In genomic region chr3:182917134-182917533, GRCh38 we compare ENCODE assay signal across 27 cellular contexts.
"Had no signal": no experiment of that assay in that cellular context is flagged by ENCODE, and none has a peak within 500 bp of the region (broad histone marks: within the 10 kb centered on the region; RNA-seq: fewer than 3 reads in every experiment).

No MANE protein-coding gene starts in this region.

- H3K9me3 ChIP-seq: ascending aorta, SJSA1, SK-N-SH had no signal

- H3K4me3 ChIP-seq: ascending aorta, SJSA1 had no signal

- H3K4me2 ChIP-seq: KMS-11, SK-N-SH had no signal

- H3K27me3 Mint-ChIP-seq: activated CD4-positive, alpha-beta T cell treated with anti-CD3 and anti-CD28 coated beads for 36 hours; activated CD4-positive, alpha-beta T cell treated with anti-CD3 and anti-CD28 coated beads, Interleukin-2, amount 10 ng/mL, durations not matched to agents 7 days and 5 days; activated naive CD4-positive, alpha-beta T cell treated with anti-CD3 and anti-CD28 coated beads, Interleukin-2, amount 50 U/mL, for 24 hours; activated naive CD8-positive, alpha-beta T cell treated with anti-CD3 and anti-CD28 coated beads, Interleukin-2, amount 10 ng/mL, durations not matched to agents 7 days and 5 days; activated T-cell treated with anti-CD3 and anti-CD28 coated beads, Interleukin-2, amount 50 U/mL, for 24 hours had no signal

- H3K4me1 ChIP-seq: ascending aorta, SJSA1 had no signal

- H3K27me3 ChIP-seq: ascending aorta, SJSA1 had no signal

- H3K9ac ChIP-seq: KMS-11, SK-N-SH had no signal

- H3K27ac ChIP-seq: ascending aorta, KMS-11, SJSA1 had no signal

- H3K36me3 Mint-ChIP-seq: WTC11 had no signal

- H3K9me3 Mint-ChIP-seq: activated CD4-positive, alpha-beta T cell treated with anti-CD3 and anti-CD28 coated beads, Interleukin-2, amount 10 ng/mL, durations not matched to agents 7 days and 5 days; activated naive CD4-positive, alpha-beta T cell treated with anti-CD3 and anti-CD28 coated beads, Interleukin-2, amount 50 U/mL, for 24 hours; activated T-cell treated with anti-CD3 and anti-CD28 coated beads, Interleukin-2, amount 50 U/mL, for 24 hours; activated T-helper 2 cell treated with anti-CD3 and anti-CD28 coated beads, Interferon-gamma antibody, Interleukin-2, Interleukin-4, amounts not matched to agents 10 μg/mL and 5 μg/mL and 100 μg/mL, durations not matched to agents 14 hours and 24 hours and 36 hours; T-helper 1 cell treated with Interleukin-12 subunit alpha and Interleukin-12 subunit beta and Interleukin-4 antibody, amounts not matched to agents 30 μg/mL and 1 μg/mL, for 36 hours; T-helper 2 cell treated with Interferon-gamma antibody and Interleukin-4, amounts not matched to agents 5 μg/mL and 100 μg/mL, for 36 hours; WTC11 had no signal

- H3K27ac Mint-ChIP-seq: activated CD4-positive, alpha-beta T cell treated with anti-CD3 and anti-CD28 coated beads for 36 hours; activated CD4-positive, alpha-beta T cell treated with anti-CD3 and anti-CD28 coated beads, Interleukin-2, amount 10 ng/mL, durations not matched to agents 7 days and 5 days; activated CD8-positive, alpha-beta T cell treated with anti-CD3 and anti-CD28 coated beads, Interleukin-2, amount 10 ng/mL, durations not matched to agents 7 days and 5 days; activated naive CD4-positive, alpha-beta T cell treated with anti-CD3 and anti-CD28 coated beads, Interleukin-2, amount 50 U/mL, for 24 hours; activated naive CD8-positive, alpha-beta T cell treated with anti-CD3 and anti-CD28 coated beads, Interleukin-2, amount 10 ng/mL, durations not matched to agents 7 days and 5 days; activated T-cell treated with anti-CD3 and anti-CD28 coated beads, Interleukin-2, amount 50 U/mL, for 24 hours; activated T-helper 2 cell treated with anti-CD3 and anti-CD28 coated beads, Interferon-gamma antibody, Interleukin-2, Interleukin-4, amounts not matched to agents 10 μg/mL and 5 μg/mL and 100 μg/mL, durations not matched to agents 14 hours and 24 hours and 36 hours; T-helper 1 cell treated with Interleukin-12 subunit alpha and Interleukin-12 subunit beta and Interleukin-4 antibody, amounts not matched to agents 30 μg/mL and 1 μg/mL, for 36 hours; T-helper 2 cell treated with Interferon-gamma antibody and Interleukin-4, amounts not matched to agents 5 μg/mL and 100 μg/mL, for 36 hours; WTC11 had no signal

- DNase-seq: activated CD4-positive, alpha-beta T cell treated with anti-CD3 and anti-CD28 coated beads for 36 hours; activated CD4-positive, alpha-beta T cell treated with anti-CD3 and anti-CD28 coated beads, Interleukin-2, amount 10 ng/mL, durations not matched to agents 7 days and 5 days; activated CD4-positive, alpha-beta T cell treated with anti-CD3 and anti-CD28 coated beads, Interleukin-2, amount 50 U/mL, for 48 hours; activated CD8-positive, alpha-beta T cell treated with anti-CD3 and anti-CD28 coated beads, Interleukin-2, amount 10 ng/mL, durations not matched to agents 7 days and 5 days; activated gamma-delta T cell; activated naive CD4-positive, alpha-beta T cell treated with Interleukin-2 at 50 U/mL for 16 hours; activated naive CD8-positive, alpha-beta T cell treated with anti-CD3 and anti-CD28 coated beads, Interleukin-2, amount 10 ng/mL, durations not matched to agents 7 days and 5 days; activated T-cell treated with anti-CD3 and anti-CD28 coated beads, Interleukin-2, amount 50 U/mL, for 24 hours; amygdala; NCI-H1092 treated with DMSO at 0.1 percent for 48 hours; NCI-H1417; NCI-H2029; NCI-H345; NCI-H524 treated with DMSO at 0.1 percent for 48 hours; NK-92 treated with Interleukin-12 subunit alpha and Interleukin-12 subunit beta, amount 100 ng/mL, for 24 hours; SHP77 treated with DMSO at 0.1 percent for 48 hours; SK-N-SH had no signal

- FAIRE-seq: TTC549 had no signal

- H3K4me3 Mint-ChIP-seq: activated CD4-positive, alpha-beta T cell treated with anti-CD3 and anti-CD28 coated beads for 36 hours; activated CD4-positive, alpha-beta T cell treated with anti-CD3 and anti-CD28 coated beads, Interleukin-2, amount 10 ng/mL, durations not matched to agents 7 days and 5 days; activated CD8-positive, alpha-beta T cell treated with anti-CD3 and anti-CD28 coated beads, Interleukin-2, amount 10 ng/mL, durations not matched to agents 7 days and 5 days; activated naive CD4-positive, alpha-beta T cell treated with anti-CD3 and anti-CD28 coated beads, Interleukin-2, amount 50 U/mL, for 24 hours; activated naive CD8-positive, alpha-beta T cell treated with anti-CD3 and anti-CD28 coated beads, Interleukin-2, amount 10 ng/mL, durations not matched to agents 7 days and 5 days; activated T-cell treated with anti-CD3 and anti-CD28 coated beads, Interleukin-2, amount 50 U/mL, for 24 hours; T-helper 1 cell treated with Interleukin-12 subunit alpha and Interleukin-12 subunit beta and Interleukin-4 antibody, amounts not matched to agents 30 μg/mL and 1 μg/mL, for 36 hours; T-helper 2 cell treated with Interferon-gamma antibody and Interleukin-4, amounts not matched to agents 5 μg/mL and 100 μg/mL, for 36 hours; WTC11 had no signal

- ATAC-seq: activated CD4-positive, alpha-beta T cell treated with anti-CD3 and anti-CD28 coated beads for 36 hours; activated CD4-positive, CD25-positive, alpha-beta regulatory T cell treated with anti-CD3 and anti-CD28 coated beads, Interleukin-2, amount 50 U/mL, for 24 hours; activated CD8-positive, alpha-beta T cell treated with anti-CD3 and anti-CD28 coated beads, Interleukin-2, amount 10 ng/mL, durations not matched to agents 7 days and 5 days; WTC11 had no signal
